ENCODE assay signal across 12 cellular contexts in genomic region chr3:40451551-40451950, GRCh38. TPM values are rescaled to one million over a fixed set of nuclear protein-coding genes. Genes with fewer than 3 reads are reported as not detected.
DNase-seq lines count a peak whose midpoint lies in the region; ATAC-seq and TF ChIP-seq lines count a peak whose summit lies in the region.
"Had no signal": no experiment of that assay in that cellular context is flagged by ENCODE, and none has a peak within 500 bp of the region (broad histone marks: within the 10 kb centered on the region; RNA-seq: fewer than 3 reads in every experiment).

No MANE protein-coding gene starts in this region.

- peak overlapping the region; percentile 45 for H3K4me3 Mint-ChIP-seq in CD4-positive, alpha-beta T cell
- peak overlapping the region; percentile 95 for H3K4me3 Mint-ChIP-seq in activated naive CD8-positive, alpha-beta T cell
- peak overlapping the region; percentile 96 for H3K4me3 Mint-ChIP-seq in natural killer cell

- H3K79me2 ChIP-seq in DND-41 (ENCODE audit: insufficient read depth, low read length): peaks cover 11% of the 10 kb centered on the region

- POLR2A ChIA-PET in CD4-positive, alpha-beta T cell (lab: Charles Lee): interaction anchor here (1.2 to 3.3 kb wide), 3 partner anchors 26 to 748 kb away, joined by 3 to 17 read pairs (median 9); partner anchors contain the start of genes CTNNB1, ZNF619 and ZNF620

- H3K4me3 ChIP-seq in DND-41 (ENCODE audit: low read depth in 1 of 2, low read length in 2 of 2): no peak overlapping the region
- H3K4me3 ChIP-seq in spleen: no peak overlapping the region
- H3K4me3 ChIP-seq: SJCRH30 had no signal

- CTCF ChIA-PET in CD4-positive, alpha-beta T cell (lab: Charles Lee): interaction anchor here (1.6 kb wide), 1 partner anchor 147 kb away, joined by 3 read pairs; no protein-coding TSS in a partner anchor

- no peak overlapping the region for H3K9ac ChIP-seq in DND-41 (ENCODE audit: low read depth, low read length)

- no peak for TF ChIP-seq POLR2A in spleen (IDR thresholded peaks at IDR 0.05)

- H3K4me1 Mint-ChIP-seq in CD4-positive, alpha-beta T cell (ENCODE audit: low read depth): peaks cover 32% of the 10 kb centered on the region
- H3K4me1 Mint-ChIP-seq in activated naive CD8-positive, alpha-beta T cell (ENCODE audit: low read depth): peaks cover 23% of the 10 kb centered on the region
- H3K4me1 Mint-ChIP-seq in natural killer cell: peaks cover 25 to 36% of the 10 kb centered on the region in 2 donors

- H4K20me1 ChIP-seq in DND-41 (ENCODE audit: insufficient read depth, low read length): no peaks in the 10 kb centered on the region

- H2AFZ ChIP-seq in DND-41 (ENCODE audit: low read depth, low read length): no peak overlapping the region

- H3K9me3 ChIP-seq in CD4-positive, alpha-beta T cell (ENCODE audit: control insufficient read depth, low read length): no peaks in the 10 kb centered on the region
- H3K9me3 ChIP-seq in DND-41 (ENCODE audit: insufficient read depth, low read length, severe bottlenecking) (no peaks in the 10 kb centered on the region), spleen (no peaks in the 10 kb centered on the region)
- H3K9me3 ChIP-seq: esophagus muscularis mucosa, SJCRH30 had no signal

- no peak for ATAC-seq in CD4-positive, alpha-beta T cell (ENCODE audit: poor library complexity)
- no peak for ATAC-seq in DND-41 (ENCODE audit: insufficient read depth, low read depth)
- no peak for ATAC-seq in natural killer cell
- ATAC-seq in GM21619 (IDR thresholded peaks at IDR 0.05; ENCODE audit: unreplicated experiment): no peak
- ATAC-seq: K562 had no signal

- H3K4me1 ChIP-seq in DND-41 (ENCODE audit: insufficient read depth, low read length) (peaks cover 35% of the 10 kb centered on the region), spleen (peaks cover 10 to 35% (median 23%) of the 10 kb centered on the region in 6 donors)

- no peak for DNase-seq in CD4-positive, alpha-beta T cell
- DNase-seq in DND-41 (no peak), natural killer cell (no peak), foreskin melanocyte (no peak), spleen (no peak)
- DNase-seq: activated CD8-positive, alpha-beta memory T cell treated with anti-CD3 and anti-CD28 coated beads, Interleukin-2, amount 50 U/mL, for 4 hours; NCI-H1417; SJCRH30 had no signal

- no peaks in the 10 kb centered on the region for H3K9me3 Mint-ChIP-seq in CD4-positive, alpha-beta T cell
- H3K9me3 Mint-ChIP-seq in activated naive CD8-positive, alpha-beta T cell (ENCODE audit: low read depth): no peaks in the 10 kb centered on the region
- H3K9me3 Mint-ChIP-seq in natural killer cell: no peaks in the 10 kb centered on the region

- TF ChIP-seq CTCF in CD4-positive, alpha-beta T cell (IDR thresholded peaks at IDR 0.05): no peak
- TF ChIP-seq CTCF in DND-41 (IDR thresholded peaks at IDR 0.05; ENCODE audit: borderline replicate concordance, extremely low read depth, low read length, poor library complexity, severe bottlenecking) (no peak), natural killer cell (IDR thresholded peaks at IDR 0.05) (no peak), spleen (IDR thresholded peaks at IDR 0.05 in 8 of 11, conservative IDR thresholded peaks at IDR 0.05 in 3 of 11) (no peak)

- H3K36me3 ChIP-seq in DND-41 (ENCODE audit: insufficient read depth, low read length) (no peaks in the 10 kb centered on the region), spleen (peaks cover 0 to 14% (median 2%) of the 10 kb centered on the region in 6 donors)
- H3K36me3 ChIP-seq: SJCRH30 had no signal

- no peak overlapping the region for H3K27ac ChIP-seq in CD4-positive, alpha-beta T cell (ENCODE audit: low read depth, low read length)
- no peak overlapping the region for H3K27ac ChIP-seq in DND-41 (ENCODE audit: low read length)
- no peak overlapping the region for H3K27ac ChIP-seq in spleen
- H3K27ac ChIP-seq: SJCRH30 had no signal

- H3K27me3 ChIP-seq in CD4-positive, alpha-beta T cell (ENCODE audit: control insufficient read depth, insufficient read depth, low read length): no peaks in the 10 kb centered on the region
- H3K27me3 ChIP-seq in DND-41 (ENCODE audit: insufficient read depth, low read length, poor library complexity) (no peaks in the 10 kb centered on the region), spleen (replicated peaks in 1 of 7) (no peaks in the 10 kb centered on the region)
- H3K27me3 ChIP-seq: esophagus muscularis mucosa, SJCRH30 had no signal

- H3K36me3 Mint-ChIP-seq in CD4-positive, alpha-beta T cell (ENCODE audit: low read depth): peaks cover 13% of the 10 kb centered on the region
- peaks cover 3% of the 10 kb centered on the region for H3K36me3 Mint-ChIP-seq in activated naive CD8-positive, alpha-beta T cell
- no peaks in the 10 kb centered on the region for H3K36me3 Mint-ChIP-seq in natural killer cell

- peak overlapping the region; percentile 91 for H3K27ac Mint-ChIP-seq in CD4-positive, alpha-beta T cell
- H3K27ac Mint-ChIP-seq in activated naive CD8-positive, alpha-beta T cell: no peak overlapping the region
- peak overlapping the region in 1 of 2 donors; percentile 99 for H3K27ac Mint-ChIP-seq in natural killer cell

- no peaks in the 10 kb centered on the region for H3K27me3 Mint-ChIP-seq in CD4-positive, alpha-beta T cell
- H3K27me3 Mint-ChIP-seq in activated naive CD8-positive, alpha-beta T cell: no peaks in the 10 kb centered on the region
- no peaks in the 10 kb centered on the region for H3K27me3 Mint-ChIP-seq in natural killer cell (ENCODE audit: low read depth in 2 of 2)

- peak overlapping the region; percentile 96; the same call in 1 of the 2 replicates for H3K4me2 ChIP-seq in DND-41 (ENCODE audit: insufficient read depth, low read length)

- intact Hi-C loops in CD4-positive, alpha-beta T cell (cut with DNase I, micrococcal nuclease): loop anchor here (5.0 to 10.0 kb wide), 4 partner anchors 1044 to 1513 kb away; partner anchors contain the start of genes ULK4 (in 2 of the 2), RPSA (in 1 of the 2) and SLC25A38 (in 1 of the 2)
- intact Hi-C loops in natural killer cell (cut with micrococcal nuclease) (loop anchor here (5.0 kb wide), 1 partner anchor 1511 kb away; the partner anchor contains the start of gene ULK4), spleen (cut with DNase I; ENCODE audit: low total_unique reads) (loop anchor here (10.0 kb wide), 2 partner anchors 73 to 137 kb away; partner anchors contain the start of gene ZNF621)

RNA-seq across cellular contexts. Expression of gene RPL14, which starts 5.6 kb away (rescaled TPM):
- 1,000 to 10,000 TPM; 3,546 to 3,721 TPM for total RNA-seq in CD4-positive, alpha-beta T cell
- total RNA-seq in natural killer cell (1,000 to 10,000 TPM; 1,298 to 1,589 (median 1,441) TPM), spleen (1,000 to 10,000 TPM in 4 of 7 donors, 100 to 1,000 TPM in 3; 292 to 1,528 (median 1,249) TPM)
- 1,000 to 10,000 TPM; 1,406 to 2,856 (median 2,495) TPM for polyA plus RNA-seq in spleen

RNA-seq across cellular contexts. Expression of gene ZNF619, which starts 25.4 kb away (rescaled TPM):
- total RNA-seq in CD4-positive, alpha-beta T cell: 1 to 10 TPM; 2.6 to 2.9 TPM
- 10 to 100 TPM in 2 of 3 donors, 1 to 10 TPM in 1; 9.5 to 14.3 (median 10.9) TPM for total RNA-seq in natural killer cell
- total RNA-seq in spleen: 10 to 100 TPM in 6 of 7 donors, 1 to 10 TPM in 1; 8.5 to 20.3 (median 12.8) TPM
- polyA plus RNA-seq in spleen: 1 to 10 TPM in 2 of 3 donors, under 1 TPM in 1; 0.89 to 2.4 (median 1.0) TPM

RNA-seq across cellular contexts. Expression of gene ZNF620, which starts 54.3 kb away (rescaled TPM):
- 1 to 10 TPM in 1 of 2 experiments, under 1 TPM in 1; 0.82 to 1.0 TPM for total RNA-seq in CD4-positive, alpha-beta T cell
- 1 to 10 TPM; 3.3 to 7.4 (median 6.0) TPM for total RNA-seq in natural killer cell
- total RNA-seq in spleen: 1 to 10 TPM; 1.8 to 7.4 (median 5.9) TPM
- 1 to 10 TPM; 1.2 to 2.4 (median 1.9) TPM for polyA plus RNA-seq in spleen

Comparison
In these comparisons a context has a peak if more than half of its experiments do, and no peak if none do; other contexts are left out.
1. H3K4me3 Mint-ChIP-seq: peak in every context shown above with its lines; median percentile 96 in natural killer cell; 95 in activated naive CD8-positive, alpha-beta T cell; 45 in CD4-positive, alpha-beta T cell.